Comparison of ENCODE assay signal across 17 cellular contexts in genomic region chr1:41957568-41957967, GRCh38. TPM values are rescaled to one million over a fixed set of nuclear protein-coding genes. Genes with fewer than 3 reads are reported as not detected.
A peak's percentile ranks its signal among the peaks of the same experiment; 100 is the strongest.
DNase-seq lines count a peak whose midpoint lies in the region; ATAC-seq, FAIRE-seq and TF ChIP-seq lines count a peak whose summit lies in the region.
"Had no signal": no experiment of that assay in that cellular context is flagged by ENCODE, and none has a peak within 500 bp of the region (broad histone marks: within the 10 kb centered on the region; RNA-seq: fewer than 3 reads in every experiment).

No MANE protein-coding gene starts in this region.

- no peak for TF ChIP-seq EP300 in esophagus muscularis mucosa (IDR thresholded peaks at IDR 0.05)

- CTCF ChIA-PET in BJ (lab: Yijun Ruan, JAX) = interaction anchor here (1.9 kb wide), 1 partner anchor 145 kb away, joined by 6 read pairs; no protein-coding TSS in a partner anchor

- H3K27ac ChIP-seq in keratinocyte (ENCODE audit: control insufficient read depth, insufficient read depth, low read length) = peak overlapping the region; percentile 37
- H3K27ac ChIP-seq in esophagus muscularis mucosa (replicated peaks in 1 of 4) = no peak overlapping the region
- H3K27ac ChIP-seq: neutrophil had no signal

- H3K9me3 ChIP-seq in MG63 = no peaks in the 10 kb centered on the region
- H3K9me3 ChIP-seq in keratinocyte (ENCODE audit: control insufficient read depth, low read depth, low read length) = no peaks in the 10 kb centered on the region
- no peaks in the 10 kb centered on the region for H3K9me3 ChIP-seq in esophagus muscularis mucosa
- H3K9me3 ChIP-seq: neutrophil had no signal

- TF ChIP-seq CTCF in BJ (IDR thresholded peaks at IDR 0.05; ENCODE audit: insufficient read depth, low read depth, low read length) (no peak), cardiac fibroblast (IDR thresholded peaks at IDR 0.05; ENCODE audit: low read depth, low read length) (no peak), keratinocyte (optimal IDR thresholded peaks at IDR 0.05 in 1 of 3, IDR thresholded peaks at IDR 0.05 in 1 of 3, conservative IDR thresholded peaks at IDR 0.05 in 1 of 3; ENCODE audit: extremely low read depth in 1 of 3, insufficient read depth in 2 of 3, low read length in 3 of 3) (no peak), esophagus muscularis mucosa (IDR thresholded peaks at IDR 0.05) (no peak)

- H3K9ac ChIP-seq in keratinocyte (ENCODE audit: control insufficient read depth, extremely low read depth, insufficient read depth, low read length) = no peak overlapping the region

- H3K36me3 ChIP-seq in BJ (ENCODE audit: control insufficient read depth, insufficient read depth, low read length) = no peaks in the 10 kb centered on the region
- H3K36me3 ChIP-seq in MG63 = no peaks in the 10 kb centered on the region
- H3K36me3 ChIP-seq in keratinocyte (ENCODE audit: control insufficient read depth in 2 of 2, extremely low read depth in 1 of 2, insufficient read depth in 2 of 2, low read length in 2 of 2) = no peaks in the 10 kb centered on the region
- no peaks in the 10 kb centered on the region for H3K36me3 ChIP-seq in esophagus muscularis mucosa
- H3K36me3 ChIP-seq: HAP-1, neutrophil had no signal

- H2AFZ ChIP-seq in keratinocyte (ENCODE audit: control insufficient read depth, low read length) = no peak overlapping the region

- dilution Hi-C loops in keratinocyte (cut with MboI; ENCODE audit: extremely low pct_ligation_motif_present, low sequenced_read_pairs) = no loop called here

- POLR2A ChIA-PET in BJ (lab: Charles Lee) = no interaction called here

- no peaks in the 10 kb centered on the region for H3K79me2 ChIP-seq in keratinocyte (ENCODE audit: control insufficient read depth, insufficient read depth, low read length)

- no peak for TF ChIP-seq POLR2A in esophagus muscularis mucosa (IDR thresholded peaks at IDR 0.05; ENCODE audit: low read depth)

- WGBS in esophagus muscularis mucosa = 80% methylated on average over 3 of the region's 3 CpGs

- no peak for ATAC-seq in HG03354 (IDR thresholded peaks at IDR 0.05; ENCODE audit: poor library complexity, severe bottlenecking, unreplicated experiment)

- DNase-seq in BJ (ENCODE audit: low read depth) = peak; percentile 21
- DNase-seq in MG63 = peak; percentile 84
- DNase-seq in cardiac fibroblast (ENCODE audit: low read depth in 2 of 2) = peak; percentile 30 to 90
- DNase-seq in keratinocyte (ENCODE audit: low read depth, low spot score) = no peak
- no peak for DNase-seq in esophagus muscularis mucosa (ENCODE audit: extremely low spot score)
- DNase-seq in NCI-H2196 treated with DMSO at 0.1 percent for 48 hours (lab: John Stamatoyannopoulos, UW; ENCODE audit: unreplicated experiment) = no peak
- DNase-seq in activated CD4-positive, CD25-positive, alpha-beta regulatory T cell (lab: John Stamatoyannopoulos, UW) = no peak
- DNase-seq: activated naive CD4-positive, alpha-beta T cell treated with anti-CD3 and anti-CD28 coated beads for 36 hours; mesendoderm; NCI-H2029 treated with DMSO at 0.1 percent for 48 hours; NCI-H82; substantia nigra had no signal

- intact Hi-C loops in esophagus muscularis mucosa (cut with DNase I) = no loop called here

- H4K20me1 ChIP-seq in keratinocyte (ENCODE audit: control insufficient read depth, extremely low read depth, insufficient read depth, low read length) = no peaks in the 10 kb centered on the region

- H3K27me3 ChIP-seq in BJ (ENCODE audit: control insufficient read depth, insufficient read depth, low read length) (no peaks in the 10 kb centered on the region), MG63 (no peaks in the 10 kb centered on the region), keratinocyte (ENCODE audit: control insufficient read depth, extremely low read depth, insufficient read depth, low read length) (no peaks in the 10 kb centered on the region), esophagus muscularis mucosa (no peaks in the 10 kb centered on the region)
- H3K27me3 ChIP-seq: neutrophil had no signal

- FAIRE-seq in keratinocyte (lab: Jason Lieb, UNC) = peak; percentile 98
- FAIRE-seq: D721Med, TTC549 had no signal

- H3K4me3 ChIP-seq in BJ (ENCODE audit: low read depth, low read length) (no peak overlapping the region), MG63 (no peak overlapping the region), cardiac fibroblast (replicated peaks in 1 of 2; ENCODE audit: low read depth in 2 of 2, low read length in 2 of 2) (no peak overlapping the region), keratinocyte (ENCODE audit: control insufficient read depth in 2 of 3, extremely low read depth in 1 of 3, insufficient read depth in 2 of 3, low read depth in 1 of 3, low read length in 3 of 3) (no peak overlapping the region), esophagus muscularis mucosa (no peak overlapping the region)
- H3K4me3 ChIP-seq: HAP-1 had no signal

- H3K9me1 ChIP-seq in keratinocyte (ENCODE audit: control insufficient read depth, extremely low read depth, insufficient read depth, low read length) = peaks cover 9% of the 10 kb centered on the region

- peaks cover 58% of the 10 kb centered on the region for H3K4me1 ChIP-seq in keratinocyte (ENCODE audit: control insufficient read depth, extremely low read depth, insufficient read depth, low read length)
- peaks cover 0 to 4% (median 0%) of the 10 kb centered on the region in 4 donors for H3K4me1 ChIP-seq in esophagus muscularis mucosa

- H3K4me2 ChIP-seq in keratinocyte (ENCODE audit: control insufficient read depth, extremely low read depth, insufficient read depth, low read depth, low read length) = peak overlapping the region; percentile 17

RNA-seq across cellular contexts. Expression of gene HIVEP3, which starts 38.8 kb away (rescaled TPM):
- 3.7 and 4.0 TPM in 2 replicates for polyA plus RNA-seq in BJ (2011; rRNA removed)
- 2.3 and 3.4 TPM in 2 replicates for polyA minus RNA-seq in BJ (2011; rRNA and poly(A)+ RNA removed)
- 0.67 TPM in 1 of 2 replicates, not detected in the other for total RNA-seq in MG63 (2014; rRNA removed; shearing (Covaris generic); ENCODE audit: low replicate concordance)
- 0.64 to 3.5 TPM (median 1.1 TPM) in 3 replicates for polyA plus RNA-seq in keratinocyte
- 0.37 TPM for polyA plus RNA-seq in keratinocyte (2011; ENCODE audit: low read depth)
- 1.8 TPM in 2 replicates for polyA plus RNA-seq in keratinocyte (2011; cell fraction: cytosol; rRNA removed)
- polyA plus RNA-seq in keratinocyte (2011; cell fraction: nucleus; rRNA removed) = 2.3 and 3.0 TPM in 2 replicates
- 0.68 and 2.4 TPM in 2 replicates for polyA plus RNA-seq in keratinocyte (2012; ENCODE audit: low replicate concordance)
- 1.8 to 4.6 TPM (median 3.2 TPM) in 3 replicates for polyA minus RNA-seq in keratinocyte
- polyA minus RNA-seq in keratinocyte (2011; cell fraction: cytosol; rRNA and poly(A)+ RNA removed) = 0.77 TPM
- polyA minus RNA-seq in keratinocyte (2011; cell fraction: nucleus; rRNA and poly(A)+ RNA removed) = 1.1 and 2.4 TPM in 2 replicates
- 1 to 10 TPM; 1.4 to 3.0 (median 2.3) TPM for total RNA-seq in esophagus muscularis mucosa

Comparison
In these comparisons a context has a peak if more than half of its experiments do, and no peak if none do; other contexts are left out.
1. DNase-seq: peak in BJ (single experiment), MG63 (single experiment) and cardiac fibroblast (2 of 2); none in keratinocyte (single experiment), esophagus muscularis mucosa (single experiment), NCI-H2196 treated with DMSO at 0.1 percent for 48 hours (single experiment) and activated CD4-positive, CD25-positive, alpha-beta regulatory T cell (0 of 4).